Comparison of ENCODE assay signal across 35 cellular contexts in the genomic region with DNA sequence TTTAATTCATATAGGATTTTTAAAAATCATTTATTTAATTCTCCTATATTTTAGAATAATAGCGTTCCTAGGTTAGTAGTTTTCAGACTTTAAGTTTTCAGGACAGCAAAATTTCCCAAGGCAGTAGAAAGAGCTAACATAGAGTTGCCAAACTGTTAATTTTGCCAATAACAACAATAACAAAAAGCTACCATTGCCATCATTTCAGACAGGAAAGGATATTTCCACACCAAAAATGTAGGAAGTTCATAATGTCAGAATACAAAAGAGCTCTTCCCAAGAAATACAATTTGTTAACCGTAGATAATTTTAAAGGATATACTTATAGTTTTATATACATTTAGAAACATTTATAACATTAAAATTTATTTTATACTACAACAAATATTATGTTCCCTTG.
"Had no signal": no experiment of that assay in that cellular context is flagged by ENCODE, and none has a peak within 500 bp of the region (broad histone marks: within the 10 kb centered on the region; RNA-seq: fewer than 3 reads in every experiment).

No MANE protein-coding gene starts in this region.

- H3K27me3 ChIP-seq: adrenal gland, body of pancreas, brain microvascular endothelial cell, cardiac muscle cell had no signal

- ATAC-seq: activated CD8-positive, alpha-beta T cell treated with anti-CD3 and anti-CD28 coated beads for 36 hours; activated naive CD4-positive, alpha-beta T cell treated with anti-CD3 and anti-CD28 coated beads, Interleukin-2, amount 50 U/mL, for 72 hours; activated T-cell treated with anti-CD3 and anti-CD28 coated beads, Interleukin-2, amount 50 U/mL, for 4 hours; activated T-cell treated with anti-CD3 and anti-CD28 coated beads, Interleukin-2, amount 50 U/mL, for 72 hours; activated T-helper 17 cell treated with anti-CD3 and anti-CD28 coated beads, Interleukin-2, amount 50 U/mL, for 72 hours; body of pancreas; T-cell; T-helper 17 cell had no signal

- H3K27me3 Mint-ChIP-seq: activated B cell treated with CpG ODN at 0.5 μM for 24 hours; activated CD4-positive, alpha-beta T cell treated with anti-CD3 and anti-CD28 coated beads, Interleukin-2, amount 10 ng/mL, durations not matched to agents 24 days and 14 days; activated CD8-positive, alpha-beta T cell treated with anti-CD3 and anti-CD28 coated beads for 36 hours; activated naive CD8-positive, alpha-beta T cell treated with anti-CD3 and anti-CD28 coated beads for 36 hours; activated T-helper 17 cell treated with anti-CD3 and anti-CD28 coated beads, Interleukin-2, amount 50 U/mL, for 72 hours; central memory CD8-positive, alpha-beta T cell had no signal

- H3K36me3 Mint-ChIP-seq: activated CD4-positive, alpha-beta memory T cell treated with anti-CD3 and anti-CD28 coated beads for 36 hours; activated naive CD4-positive, alpha-beta T cell treated with anti-CD3 and anti-CD28 coated beads, Interleukin-2, amount 50 U/mL, for 72 hours; activated naive CD8-positive, alpha-beta T cell treated with anti-CD3 and anti-CD28 coated beads for 36 hours; T-cell had no signal

- H3K9me3 ChIP-seq: adrenal gland, body of pancreas had no signal

- DNase-seq: activated B cell treated with CpG ODN at 0.5 μM for 24 hours; activated CD4-positive, alpha-beta memory T cell treated with anti-CD3 and anti-CD28 coated beads for 36 hours; activated CD4-positive, alpha-beta T cell treated with anti-CD3 and anti-CD28 coated beads for 4 hours; activated CD4-positive, alpha-beta T cell treated with anti-CD3 and anti-CD28 coated beads, Interleukin-2, amount 10 ng/mL, durations not matched to agents 24 days and 14 days; activated CD4-positive, alpha-beta T cell treated with anti-CD3 and anti-CD28 coated beads, Interleukin-2, amount 50 U/mL, for 1 hour; activated CD4-positive, alpha-beta T cell treated with anti-CD3 and anti-CD28 coated beads, Interleukin-2, amount 50 U/mL, for 4 hours; activated CD4-positive, CD25-positive, alpha-beta regulatory T cell treated with anti-CD3 and anti-CD28 coated beads, Interleukin-2, amount 50 U/mL, for 72 hours; activated CD8-positive, alpha-beta memory T cell treated with anti-CD3 and anti-CD28 coated beads, Interleukin-2, amount 50 U/mL, for 4 hours; activated CD8-positive, alpha-beta T cell treated with anti-CD3 and anti-CD28 coated beads for 36 hours; activated effector memory CD4-positive, alpha-beta T cell treated with anti-CD3 and anti-CD28 coated beads, Interleukin-2, amount 50 U/mL, for 16 hours; activated gamma-delta T cell treated with Interleukin-2 at 50 U/mL for 16 hours; activated naive CD4-positive, alpha-beta T cell; activated naive CD4-positive, alpha-beta T cell treated with anti-CD3 and anti-CD28 coated beads for 36 hours; activated naive CD4-positive, alpha-beta T cell treated with anti-CD3 and anti-CD28 coated beads, Interleukin-2, amount 50 U/mL, for 16 hours; activated naive CD8-positive, alpha-beta T cell treated with anti-CD3 and anti-CD28 coated beads for 36 hours; activated T-cell treated with anti-CD3 and anti-CD28 coated beads for 4 hours; activated T-cell treated with anti-CD3 and anti-CD28 coated beads, Interleukin-2, amount 50 U/mL, for 1 hour; activated T-cell treated with anti-CD3 and anti-CD28 coated beads, Interleukin-2, amount 50 U/mL, for 4 hours; activated T-cell treated with anti-CD3 and anti-CD28 coated beads, Interleukin-2, amount 50 U/mL, for 72 hours; adrenal gland; amniotic stem cell; aorta; body of pancreas; brain microvascular endothelial cell; caudate nucleus; cerebellar nuclear complex; T-cell; T-helper 17 cell; T1000 had no signal

- H3K4me3 Mint-ChIP-seq: activated B cell treated with CpG ODN at 0.5 μM for 24 hours; activated CD4-positive, alpha-beta memory T cell treated with anti-CD3 and anti-CD28 coated beads for 36 hours; activated CD4-positive, alpha-beta T cell treated with anti-CD3 and anti-CD28 coated beads, Interleukin-2, amount 10 ng/mL, durations not matched to agents 24 days and 14 days; activated CD8-positive, alpha-beta T cell treated with anti-CD3 and anti-CD28 coated beads for 36 hours; activated naive CD4-positive, alpha-beta T cell treated with anti-CD3 and anti-CD28 coated beads for 36 hours; activated naive CD8-positive, alpha-beta T cell treated with anti-CD3 and anti-CD28 coated beads for 36 hours; activated T-cell treated with anti-CD3 and anti-CD28 coated beads, Interleukin-2, amount 50 U/mL, for 4 hours; activated T-cell treated with anti-CD3 and anti-CD28 coated beads, Interleukin-2, amount 50 U/mL, for 72 hours; activated T-helper 1 cell treated with anti-CD3 and anti-CD28 coated beads, Interleukin-12 subunit alpha, Interleukin-12 subunit beta, Interleukin-2, Interleukin-4 antibody, amounts not matched to agents 30 ng/mL and 10 ng/mL and 1 ng/mL, durations not matched to agents 14 hours and 24 hours and 36 hours; activated T-helper 17 cell treated with anti-CD3 and anti-CD28 coated beads, Interleukin-2, amount 50 U/mL, for 72 hours; central memory CD8-positive, alpha-beta T cell; T-cell; T-helper 17 cell had no signal

- H3K4me1 Mint-ChIP-seq: activated T-helper 17 cell treated with anti-CD3 and anti-CD28 coated beads, Interleukin-2, amount 50 U/mL, for 72 hours; central memory CD8-positive, alpha-beta T cell; T-cell had no signal

- H3K4me1 ChIP-seq: adrenal gland had no signal

- H3K9me3 Mint-ChIP-seq: activated B cell treated with CpG ODN at 0.5 μM for 24 hours; activated CD4-positive, alpha-beta memory T cell treated with anti-CD3 and anti-CD28 coated beads for 36 hours; activated CD4-positive, alpha-beta T cell treated with anti-CD3 and anti-CD28 coated beads, Interleukin-2, amount 10 ng/mL, durations not matched to agents 24 days and 14 days; activated CD8-positive, alpha-beta T cell treated with anti-CD3 and anti-CD28 coated beads for 36 hours; activated naive CD4-positive, alpha-beta T cell treated with anti-CD3 and anti-CD28 coated beads for 36 hours; activated naive CD4-positive, alpha-beta T cell treated with anti-CD3 and anti-CD28 coated beads, Interleukin-2, amount 50 U/mL, for 72 hours; activated naive CD8-positive, alpha-beta T cell treated with anti-CD3 and anti-CD28 coated beads for 36 hours; activated T-cell treated with anti-CD3 and anti-CD28 coated beads, Interleukin-2, amount 50 U/mL, for 4 hours; activated T-cell treated with anti-CD3 and anti-CD28 coated beads, Interleukin-2, amount 50 U/mL, for 72 hours; activated T-helper 1 cell treated with anti-CD3 and anti-CD28 coated beads, Interleukin-12 subunit alpha, Interleukin-12 subunit beta, Interleukin-2, Interleukin-4 antibody, amounts not matched to agents 30 ng/mL and 10 ng/mL and 1 ng/mL, durations not matched to agents 14 hours and 24 hours and 36 hours; activated T-helper 17 cell treated with anti-CD3 and anti-CD28 coated beads, Interleukin-2, amount 50 U/mL, for 72 hours; central memory CD8-positive, alpha-beta T cell; T-cell had no signal

- H3K4me3 ChIP-seq: adrenal gland, body of pancreas, cardiac muscle cell had no signal

- H3K27ac Mint-ChIP-seq: activated B cell treated with CpG ODN at 0.5 μM for 24 hours; activated CD4-positive, alpha-beta memory T cell treated with anti-CD3 and anti-CD28 coated beads for 36 hours; activated CD4-positive, alpha-beta T cell treated with anti-CD3 and anti-CD28 coated beads, Interleukin-2, amount 10 ng/mL, durations not matched to agents 24 days and 14 days; activated CD8-positive, alpha-beta T cell treated with anti-CD3 and anti-CD28 coated beads for 36 hours; activated naive CD4-positive, alpha-beta T cell treated with anti-CD3 and anti-CD28 coated beads for 36 hours; activated naive CD4-positive, alpha-beta T cell treated with anti-CD3 and anti-CD28 coated beads, Interleukin-2, amount 50 U/mL, for 72 hours; activated naive CD8-positive, alpha-beta T cell treated with anti-CD3 and anti-CD28 coated beads for 36 hours; activated T-cell treated with anti-CD3 and anti-CD28 coated beads, Interleukin-2, amount 50 U/mL, for 72 hours; activated T-helper 1 cell treated with anti-CD3 and anti-CD28 coated beads, Interleukin-12 subunit alpha, Interleukin-12 subunit beta, Interleukin-2, Interleukin-4 antibody, amounts not matched to agents 30 ng/mL and 10 ng/mL and 1 ng/mL, durations not matched to agents 14 hours and 24 hours and 36 hours; activated T-helper 17 cell treated with anti-CD3 and anti-CD28 coated beads, Interleukin-2, amount 50 U/mL, for 72 hours; T-cell; T-helper 17 cell had no signal

- H3K27ac ChIP-seq: adrenal gland, body of pancreas, brain microvascular endothelial cell, cardiac muscle cell, VCaP had no signal

- H3K36me3 ChIP-seq: adrenal gland, brain microvascular endothelial cell, cardiac muscle cell had no signal
